ENCODE assay signal across 9 cellular contexts in the genomic region with DNA sequence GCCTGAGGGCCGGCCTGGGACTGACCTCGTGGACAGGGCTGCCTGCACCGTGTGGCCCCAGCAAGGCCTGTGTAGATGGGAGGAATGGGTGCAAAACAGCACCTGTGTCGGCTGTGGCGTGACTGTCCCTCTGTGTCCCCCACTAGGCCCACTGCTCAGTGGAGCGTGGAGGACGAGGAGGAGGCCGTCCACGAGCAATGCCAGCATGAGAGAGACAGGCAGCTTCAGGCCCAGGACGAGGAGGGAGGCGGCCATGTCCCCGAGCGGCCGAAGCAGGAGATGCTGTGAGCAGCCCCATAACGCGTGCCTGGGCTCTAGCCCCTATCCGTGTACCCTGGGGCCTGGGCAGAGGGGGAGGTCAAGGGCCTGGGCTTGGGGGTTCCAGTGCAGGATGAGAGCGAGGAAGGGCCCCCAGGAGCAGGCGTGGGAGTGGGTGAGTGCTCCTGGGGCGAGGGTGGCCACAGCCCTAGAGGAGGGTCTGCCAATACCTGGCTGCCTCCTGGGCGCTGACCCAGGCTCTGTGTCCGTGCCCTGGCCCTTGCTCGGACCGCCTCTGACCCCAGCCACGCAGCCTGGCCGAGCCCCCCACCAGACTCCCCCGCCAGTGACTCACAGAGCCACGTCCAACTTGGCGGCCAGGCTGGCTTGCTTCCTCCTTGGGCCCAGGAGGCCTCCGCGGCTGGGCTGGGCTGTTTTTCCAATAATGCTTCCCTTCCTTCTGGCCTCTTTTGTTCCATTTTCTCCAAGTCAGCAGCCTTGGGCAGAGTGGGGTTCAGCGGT. TPM values are rescaled to one million over a fixed set of nuclear protein-coding genes. Genes with fewer than 3 reads are reported as not detected.
DNase-seq lines count a peak whose midpoint lies in the region; TF ChIP-seq lines count a peak whose summit lies in the region.
"Had no signal": no experiment of that assay in that cellular context is flagged by ENCODE, and none has a peak within 500 bp of the region (broad histone marks: within the 10 kb centered on the region; RNA-seq: fewer than 3 reads in every experiment).

No MANE protein-coding gene starts in this region.

- no peaks in the 10 kb centered on the region for H3K9me3 ChIP-seq in testis

- DNase-seq in astrocyte of the hippocampus (ENCODE audit: low read depth, low spot score) (peak; percentile 37), iris pigment epithelial cell (ENCODE audit: low read depth) (peak; percentile 51), testis (peak; percentile 60), NCI-H82 treated with DMSO at 0.1 percent for 48 hours (lab: John Stamatoyannopoulos, UW; ENCODE audit: unreplicated experiment) (no peak), NCI-H2227 treated with DMSO at 0.1 percent for 48 hours (lab: John Stamatoyannopoulos, UW) (no peak)
- no peak for DNase-seq in stimulated activated CD4-positive, alpha-beta T cell treated with anti-CD3 and anti-CD28 coated beads, Interleukin-15, amount 100 ng/mL, for 24 hours
- DNase-seq: mesendoderm, NCI-H1105 had no signal

- no peak for TF ChIP-seq CTCF in testis (IDR thresholded peaks at IDR 0.05)

- H3K27ac ChIP-seq in testis, result peak overlapping the region; percentile 14 to 85

- TF ChIP-seq POLR2A in testis (IDR thresholded peaks at IDR 0.05), result no peak

- no peaks in the 10 kb centered on the region for H3K36me3 ChIP-seq in testis (ENCODE audit: low read depth, missing control alignments)

- H3K4me3 ChIP-seq in testis, result no peak overlapping the region

- intact Hi-C loops in testis (cut with DNase I; ENCODE audit: low total_unique reads), result no loop called here

- no peaks in the 10 kb centered on the region for H3K27me3 ChIP-seq in testis

- WGBS in testis, 2 donors, result 61 to 81% methylated on average over 14 to 32 of the region's 32 CpGs

- peaks cover 30% of the 10 kb centered on the region for H3K4me1 ChIP-seq in testis

RNA-seq across cellular contexts. Expression of a gene that starts 11.6 kb away (rescaled TPM):
- total RNA-seq in testis, result under 1 TPM in 1 of 2 donors, not detected in 1; 0.06 TPM
- not detected for polyA plus RNA-seq in testis (ENCODE audit: insufficient read depth, low read depth, low replicate concordance)
- total RNA-seq: bronchial epithelial cell had no signal

RNA-seq across cellular contexts. Expression of a gene that starts 27.2 kb away (rescaled TPM):
- 10 to 100 TPM; 13.0 to 19.9 TPM for total RNA-seq in testis
- polyA plus RNA-seq in testis (ENCODE audit: insufficient read depth, low read depth, low replicate concordance), result 50.1 TPM

RNA-seq across cellular contexts. Expression of a gene that starts 39.4 kb away (rescaled TPM):
- 10 to 100 TPM in 1 of 2 donors, 1 to 10 TPM in 1; 8.1 to 13.1 TPM for total RNA-seq in testis
- 16.1 TPM for polyA plus RNA-seq in testis (ENCODE audit: insufficient read depth, low read depth, low replicate concordance)
- total RNA-seq: bronchial epithelial cell had no signal

RNA-seq across cellular contexts. Expression of a gene that starts 41.4 kb away (rescaled TPM):
- not detected for total RNA-seq in testis
- polyA plus RNA-seq in testis (ENCODE audit: insufficient read depth, low read depth, low replicate concordance), result 8.6 TPM

RNA-seq across cellular contexts. Expression of a gene that starts 45.3 kb away (rescaled TPM):
- 1 to 10 TPM; 1.7 to 2.7 TPM for total RNA-seq in testis
- polyA plus RNA-seq in testis (ENCODE audit: insufficient read depth, low read depth, low replicate concordance), result 0.98 TPM

Comparison
In these comparisons a context has a peak if more than half of its experiments do, and no peak if none do; other contexts are left out.
1. DNase-seq: peak in astrocyte of the hippocampus (single experiment), iris pigment epithelial cell (single experiment) and testis (single experiment); none in stimulated activated CD4-positive, alpha-beta T cell treated with anti-CD3 and anti-CD28 coated beads, Interleukin-15, amount 100 ng/mL, for 24 hours (single experiment), NCI-H82 treated with DMSO at 0.1 percent for 48 hours (single experiment) and NCI-H2227 treated with DMSO at 0.1 percent for 48 hours (single experiment).